ENCODE assay signal across 22 cellular contexts in genomic region chr5:113218200-113218599, GRCh38.
DNase-seq lines count a peak whose midpoint lies in the region; ATAC-seq, FAIRE-seq and TF ChIP-seq lines count a peak whose summit lies in the region.
"Had no signal": no experiment of that assay in that cellular context is flagged by ENCODE, and none has a peak within 500 bp of the region (broad histone marks: within the 10 kb centered on the region; RNA-seq: fewer than 3 reads in every experiment).

No MANE protein-coding gene starts in this region.

- no peak overlapping the region for H3K4me3 ChIP-seq in GM23338
- no peak overlapping the region for H3K4me3 ChIP-seq in neural progenitor cell
- no peak overlapping the region for H3K4me3 ChIP-seq in small intestine (ENCODE audit: low read depth in 1 of 2, low read length in 2 of 2)
- H3K4me3 ChIP-seq: colonic mucosa, MG63, thyroid gland had no signal

- 27 to 49% (median 39%) methylated on average over 8 of the region's 8 CpGs for WGBS in small intestine, 3 donors

- H3F3A ChIP-seq in GM23338 (replicated peaks; ENCODE audit: low read depth) (no peaks in the 10 kb centered on the region), neural progenitor cell (ENCODE audit: low read depth) (peaks cover 20% of the 10 kb centered on the region)

- no peaks in the 10 kb centered on the region for H3K9me2 ChIP-seq in GM23338 (ENCODE audit: insufficient read depth)

- no peak for FAIRE-seq in small intestine (lab: Jason Lieb, UNC)

- H3K9me3 Mint-ChIP-seq in GM23338 (peaks cover 5% of the 10 kb centered on the region; the same call in 2 of the 3 replicates), neural progenitor cell (peaks cover 7% of the 10 kb centered on the region)
- H3K9me3 Mint-ChIP-seq: activated CD4-positive, alpha-beta memory T cell treated with anti-CD3 and anti-CD28 coated beads, Interleukin-2, amount 10 ng/mL, durations not matched to agents 7 days and 5 days; activated naive CD4-positive, alpha-beta T cell treated with anti-CD3 and anti-CD28 coated beads, Interleukin-2, amount 50 U/mL, for 24 hours; activated T-cell treated with anti-CD3 and anti-CD28 coated beads, Interleukin-2, amount 50 U/mL, for 24 hours; naive B cell; T-helper 1 cell treated with Interleukin-12 subunit alpha and Interleukin-12 subunit beta and Interleukin-4 antibody, amounts not matched to agents 30 μg/mL and 1 μg/mL, for 36 hours had no signal

- no peaks in the 10 kb centered on the region for H3K9me3 ChIP-seq in neural progenitor cell (ENCODE audit: low read depth)
- H3K9me3 ChIP-seq in small intestine (ENCODE audit: control insufficient read depth, low read depth): no peaks in the 10 kb centered on the region
- H3K9me3 ChIP-seq: colonic mucosa, thyroid gland had no signal

- no peaks in the 10 kb centered on the region for H3K79me2 ChIP-seq in GM23338 (replicated peaks; ENCODE audit: insufficient read depth)
- H3K79me2 ChIP-seq in neural progenitor cell (ENCODE audit: low read depth): no peaks in the 10 kb centered on the region

- H3K27me3 Mint-ChIP-seq in GM23338 (ENCODE audit: insufficient read depth, low read depth, poor library complexity) (peaks cover 7% of the 10 kb centered on the region), neural progenitor cell (ENCODE audit: insufficient read depth, low read depth) (peaks cover 4% of the 10 kb centered on the region)
- H3K27me3 Mint-ChIP-seq: activated CD4-positive, alpha-beta memory T cell treated with anti-CD3 and anti-CD28 coated beads, Interleukin-2, amount 10 ng/mL, durations not matched to agents 7 days and 5 days; activated naive CD4-positive, alpha-beta T cell treated with anti-CD3 and anti-CD28 coated beads, Interleukin-2, amount 50 U/mL, for 24 hours; activated T-cell treated with anti-CD3 and anti-CD28 coated beads, Interleukin-2, amount 50 U/mL, for 24 hours had no signal

- H3K4me3 Mint-ChIP-seq in GM23338: peak overlapping the region; percentile 16; the same call in 1 of the 3 replicates
- H3K4me3 Mint-ChIP-seq in neural progenitor cell: peak overlapping the region; percentile 42
- H3K4me3 Mint-ChIP-seq: activated CD4-positive, alpha-beta memory T cell treated with anti-CD3 and anti-CD28 coated beads, Interleukin-2, amount 10 ng/mL, durations not matched to agents 7 days and 5 days; activated naive CD4-positive, alpha-beta T cell treated with anti-CD3 and anti-CD28 coated beads, Interleukin-2, amount 50 U/mL, for 24 hours; activated T-cell treated with anti-CD3 and anti-CD28 coated beads, Interleukin-2, amount 50 U/mL, for 24 hours; naive B cell; T-helper 1 cell treated with Interleukin-12 subunit alpha and Interleukin-12 subunit beta and Interleukin-4 antibody, amounts not matched to agents 30 μg/mL and 1 μg/mL, for 36 hours had no signal

- ATAC-seq in GM23338 (peak; percentile 47), left ventricle myocardium superior (peak; percentile 92), HG02885 (IDR thresholded peaks at IDR 0.05; ENCODE audit: poor library complexity, unreplicated experiment) (no peak)

- H3K36me3 ChIP-seq in GM23338 (ENCODE audit: insufficient read depth) (no peaks in the 10 kb centered on the region), neural progenitor cell (no peaks in the 10 kb centered on the region), small intestine (ENCODE audit: control insufficient read depth in 2 of 2, insufficient read depth in 2 of 2, low read length in 2 of 2) (no peaks in the 10 kb centered on the region)
- H3K36me3 ChIP-seq: colonic mucosa, MG63, thyroid gland had no signal

- H3K4me1 ChIP-seq in GM23338 (ENCODE audit: insufficient read depth) (peaks cover 68% of the 10 kb centered on the region), neural progenitor cell (peaks cover 36% of the 10 kb centered on the region), small intestine (ENCODE audit: control insufficient read depth in 2 of 2, insufficient read depth in 1 of 2, low read depth in 1 of 2, low read length in 1 of 2) (peaks cover 0 to 4% of the 10 kb centered on the region in 2 donors)
- H3K4me1 ChIP-seq: colonic mucosa, thyroid gland had no signal

- no peak for TF ChIP-seq CTCF in GM23338 (conservative IDR thresholded peaks at IDR 0.05; ENCODE audit: low read depth in 2 of 2)
- no peak for TF ChIP-seq CTCF in neural progenitor cell (IDR thresholded peaks at IDR 0.05)

- H3K27ac Mint-ChIP-seq in GM23338: peak overlapping the region; percentile 53; the same call in 1 of the 2 replicates
- no peak overlapping the region for H3K27ac Mint-ChIP-seq in neural progenitor cell
- H3K27ac Mint-ChIP-seq: activated CD4-positive, alpha-beta memory T cell treated with anti-CD3 and anti-CD28 coated beads, Interleukin-2, amount 10 ng/mL, durations not matched to agents 7 days and 5 days; activated naive CD4-positive, alpha-beta T cell treated with anti-CD3 and anti-CD28 coated beads, Interleukin-2, amount 50 U/mL, for 24 hours; activated T-cell treated with anti-CD3 and anti-CD28 coated beads, Interleukin-2, amount 50 U/mL, for 24 hours; naive B cell; T-helper 1 cell treated with Interleukin-12 subunit alpha and Interleukin-12 subunit beta and Interleukin-4 antibody, amounts not matched to agents 30 μg/mL and 1 μg/mL, for 36 hours had no signal

- peak; percentile 48 for DNase-seq in GM23338 (ENCODE audit: low spot score)
- DNase-seq in NCI-H82 treated with DMSO at 0.1 percent for 48 hours (lab: John Stamatoyannopoulos, UW; ENCODE audit: unreplicated experiment): peak; percentile 90
- peak; percentile 71 for DNase-seq in left ventricle myocardium superior
- DNase-seq in neural progenitor cell (ENCODE audit: low spot score): no peak
- no peak for DNase-seq in small intestine
- DNase-seq in activated gamma-delta T cell treated with Interleukin-2 at 50 U/mL for 16 hours: no peak
- DNase-seq in hepatic stellate cell (ENCODE audit: low spot score): no peak
- DNase-seq: activated CD4-positive, alpha-beta memory T cell treated with anti-CD3 and anti-CD28 coated beads, Interleukin-2, amount 10 ng/mL, durations not matched to agents 7 days and 5 days; activated T-cell treated with anti-CD3 and anti-CD28 coated beads, Interleukin-2, amount 50 U/mL, for 24 hours; colonic mucosa; DND-41; IMR-90; MG63; naive B cell; NCI-H146; posterior cingulate gyrus; stimulated activated CD4-positive, alpha-beta T cell treated with anti-CD3 and anti-CD28 coated beads, Interleukin-12 subunit alpha, Interleukin-12 subunit beta, amount 100 ng/mL, for 4 hours; thyroid gland had no signal

- intact Hi-C loops in left ventricle myocardium superior (cut with micrococcal nuclease): no loop called here

- H3K36me3 Mint-ChIP-seq in GM23338 (ENCODE audit: low read depth) (no peaks in the 10 kb centered on the region; the same call in 1 of the 3 replicates), neural progenitor cell (peaks cover 1% of the 10 kb centered on the region)
- H3K36me3 Mint-ChIP-seq: naive B cell had no signal

- H3K9ac ChIP-seq in neural progenitor cell: no peak overlapping the region

- no peaks in the 10 kb centered on the region for H3K27me3 ChIP-seq in GM23338 (ENCODE audit: insufficient read depth)
- H3K27me3 ChIP-seq in neural progenitor cell: peaks cover 55% of the 10 kb centered on the region
- no peaks in the 10 kb centered on the region for H3K27me3 ChIP-seq in small intestine (ENCODE audit: control insufficient read depth in 2 of 2, insufficient read depth in 2 of 2, low read length in 2 of 2)
- H3K27me3 ChIP-seq: colonic mucosa, thyroid gland had no signal

- H2AFZ ChIP-seq in GM23338: no peak overlapping the region
- H2AFZ ChIP-seq in neural progenitor cell (replicated peaks): no peak overlapping the region

- H3K27ac ChIP-seq in GM23338 (ENCODE audit: low read depth): peak overlapping the region; percentile 26; the same call in 1 of the 2 replicates
- H3K27ac ChIP-seq in neural progenitor cell: no peak overlapping the region
- no peak overlapping the region for H3K27ac ChIP-seq in small intestine (ENCODE audit: low read depth in 1 of 2, low read length in 1 of 2)
- H3K27ac ChIP-seq: colonic mucosa, thyroid gland, VCaP had no signal

- peak overlapping the region; percentile 35; the same call in 1 of the 2 replicates for H3K4me2 ChIP-seq in GM23338
- no peak overlapping the region for H3K4me2 ChIP-seq in neural progenitor cell

- peaks cover 53% of the 10 kb centered on the region for H3K4me1 Mint-ChIP-seq in GM23338
- H3K4me1 Mint-ChIP-seq in neural progenitor cell: peaks cover 39% of the 10 kb centered on the region
- H3K4me1 Mint-ChIP-seq: activated CD4-positive, alpha-beta memory T cell treated with anti-CD3 and anti-CD28 coated beads, Interleukin-2, amount 10 ng/mL, durations not matched to agents 7 days and 5 days; activated naive CD4-positive, alpha-beta T cell treated with anti-CD3 and anti-CD28 coated beads, Interleukin-2, amount 50 U/mL, for 24 hours; naive B cell had no signal

- H4K20me1 ChIP-seq in GM23338 (replicated peaks; ENCODE audit: insufficient read depth): no peaks in the 10 kb centered on the region
- peaks cover 21% of the 10 kb centered on the region for H4K20me1 ChIP-seq in neural progenitor cell (ENCODE audit: low read depth)

TF ChIP-seq in GM23338, 12 proteins besides CTCF, POLR2A, EP300 and RAD21 (continues in another document):
- TF ChIP-seq EZH2phosphoT487 (IDR thresholded peaks at IDR 0.05; ENCODE audit: unreplicated experiment) (no peak), CREB1 (CRISPR knock-in tag; IDR thresholded peaks at IDR 0.05; ENCODE audit: low read depth) (no peak), EZH2 (IDR thresholded peaks at IDR 0.05; ENCODE audit: low read depth, unreplicated experiment) (no peak)

Comparison
In these comparisons a context has a peak if more than half of its experiments do, and no peak if none do; other contexts are left out.
1. DNase-seq: peak in GM23338 (single experiment), NCI-H82 treated with DMSO at 0.1 percent for 48 hours (single experiment) and left ventricle myocardium superior (single experiment); none in neural progenitor cell (single experiment), small intestine (single experiment), activated gamma-delta T cell treated with Interleukin-2 at 50 U/mL for 16 hours (single experiment) and hepatic stellate cell (single experiment).